15 cellular contexts compared by ENCODE assay signal in the genomic region with DNA sequence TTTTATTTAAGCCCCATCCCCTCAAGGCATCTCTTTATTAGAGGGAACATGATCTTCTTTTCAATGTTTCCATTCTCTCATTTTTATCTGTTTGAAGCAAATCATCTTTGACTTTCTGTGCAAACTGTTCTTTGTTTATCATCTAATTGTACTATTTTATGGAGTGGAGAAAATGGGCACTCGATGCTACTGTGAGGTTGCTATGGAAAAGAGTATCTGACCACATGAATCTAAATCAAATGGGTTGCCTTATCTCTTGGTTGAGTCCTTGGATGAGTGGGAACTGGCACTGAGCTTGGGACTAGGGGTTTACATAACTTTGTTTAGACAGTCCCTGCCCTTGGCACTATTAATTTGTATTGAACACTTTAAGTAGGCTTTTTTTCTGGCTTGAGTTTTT. TPM values are rescaled to one million over a fixed set of nuclear protein-coding genes. Genes with fewer than 3 reads are reported as not detected.
DNase-seq lines count a peak whose midpoint lies in the region; ATAC-seq and TF ChIP-seq lines count a peak whose summit lies in the region.
"Had no signal": no experiment of that assay in that cellular context is flagged by ENCODE, and none has a peak within 500 bp of the region (broad histone marks: within the 10 kb centered on the region; RNA-seq: fewer than 3 reads in every experiment).

No MANE protein-coding gene starts in this region.

- H3K9me3 Mint-ChIP-seq in osteocyte (ENCODE audit: unreplicated experiment): no peaks in the 10 kb centered on the region
- H3K9me3 Mint-ChIP-seq: HFFc6 had no signal

- no peaks in the 10 kb centered on the region for H3K27me3 Mint-ChIP-seq in osteocyte (ENCODE audit: unreplicated experiment)

- H3K4me3 ChIP-seq in HEK293 (ENCODE audit: low read depth, low read length) (no peak overlapping the region), adrenal gland (no peak overlapping the region), MG63 (no peak overlapping the region)

- H3K9me3 ChIP-seq in HEK293 (ENCODE audit: control insufficient read depth, insufficient read depth, low read depth, low read length) (no peaks in the 10 kb centered on the region), adrenal gland (replicated peaks in 1 of 3) (no peaks in the 10 kb centered on the region), MG63 (no peaks in the 10 kb centered on the region)

- DNase-seq in NCI-H69 (lab: John Stamatoyannopoulos, UW): peak; percentile 63
- peak; percentile 37 to 77 (median 61) for DNase-seq in adrenal gland
- no peak for DNase-seq in osteocyte (ENCODE audit: extremely low spot score, unreplicated experiment)
- no peak for DNase-seq in MG63
- no peak for DNase-seq in head of caudate nucleus
- DNase-seq: AML-193; HFFc6; KBM-7; NCI-H2029; NCI-H510A treated with DMSO at 0.1 percent for 48 hours; NK-92 treated with Interleukin-12 subunit alpha and Interleukin-12 subunit beta, amount 100 ng/mL, for 24 hours; Right ventricle myocardium superior had no signal

- POLR2A ChIA-PET in HEK293 (lab: Yijun Ruan, JAX): interaction anchor here (0.7 to 0.8 kb wide), 2 partner anchors 27 to 1492 kb away, joined by 3 read pairs; no protein-coding TSS in a partner anchor

- H3K4me1 ChIP-seq in HEK293 (ENCODE audit: control insufficient read depth, insufficient read depth, low read length): no peaks in the 10 kb centered on the region; the same call in 1 of the 2 replicates
- peaks cover 7 to 12% of the 10 kb centered on the region in 2 donors for H3K4me1 ChIP-seq in adrenal gland (replicated peaks in 1 of 2)

- 31 to 43% (median 38%) methylated on average over 1 of the region's 1 CpG for WGBS in adrenal gland, 4 donors

- H3K27ac Mint-ChIP-seq in osteocyte (ENCODE audit: unreplicated experiment): peak overlapping the region; percentile 25
- H3K27ac Mint-ChIP-seq: HFFc6 had no signal

- TF ChIP-seq POLR2A in adrenal gland (IDR thresholded peaks at IDR 0.05): no peak

- H3K4me3 Mint-ChIP-seq in osteocyte (ENCODE audit: unreplicated experiment): no peak overlapping the region
- H3K4me3 Mint-ChIP-seq: HFFc6 had no signal

- no peak for TF ChIP-seq CTCF in HEK293 (tag by site-specific recombination; IDR thresholded peaks at IDR 0.05)
- no peak for TF ChIP-seq CTCF in adrenal gland (IDR thresholded peaks at IDR 0.05)
- no peak for TF ChIP-seq CTCF in osteocyte (IDR thresholded peaks at IDR 0.05)

- ATAC-seq in GM21723 (IDR thresholded peaks at IDR 0.05; ENCODE audit: unreplicated experiment): no peak

- H3K27me3 ChIP-seq in adrenal gland (no peaks in the 10 kb centered on the region), MG63 (no peaks in the 10 kb centered on the region)

- peaks cover 34% of the 10 kb centered on the region for H3K36me3 Mint-ChIP-seq in osteocyte (ENCODE audit: unreplicated experiment)

- CTCF ChIA-PET in HEK293 (lab: Yijun Ruan, JAX): interaction anchor here (0.7 kb wide), 2 partner anchors 47 to 107 kb away, joined by 4 to 5 read pairs; no protein-coding TSS in a partner anchor

- peaks cover 8% of the 10 kb centered on the region for H3K4me1 Mint-ChIP-seq in osteocyte (ENCODE audit: unreplicated experiment)

- no peak overlapping the region for H3K27ac ChIP-seq in HEK293 (ENCODE audit: extremely low read depth, low read depth, low read length)
- H3K27ac ChIP-seq in adrenal gland: peak overlapping the region in 2 of 5 donors; percentile 30 to 38
- H3K27ac ChIP-seq: C4-2B had no signal

- peaks cover 30 to 36% of the 10 kb centered on the region in 2 experiments for H3K36me3 ChIP-seq in HEK293 (ENCODE audit: control insufficient read depth in 2 of 2, insufficient read depth in 1 of 2, low read length in 2 of 2)
- H3K36me3 ChIP-seq in adrenal gland (replicated peaks in 1 of 2): no peaks in the 10 kb centered on the region
- peaks cover 11% of the 10 kb centered on the region for H3K36me3 ChIP-seq in MG63

- intact Hi-C loops in adrenal gland (cut with DNase I): no loop called here
- intact Hi-C loops in head of caudate nucleus (cut with DNase I): no loop called here

TF ChIP-seq in HEK293, 187 proteins besides CTCF, POLR2A, EP300 and RAD21 (continues in another document):
- no peak for TF ChIP-seq ZNF214 (tag by site-specific recombination; IDR thresholded peaks at IDR 0.05; ENCODE audit: borderline replicate concordance)
- TF ChIP-seq, protein P1, sequence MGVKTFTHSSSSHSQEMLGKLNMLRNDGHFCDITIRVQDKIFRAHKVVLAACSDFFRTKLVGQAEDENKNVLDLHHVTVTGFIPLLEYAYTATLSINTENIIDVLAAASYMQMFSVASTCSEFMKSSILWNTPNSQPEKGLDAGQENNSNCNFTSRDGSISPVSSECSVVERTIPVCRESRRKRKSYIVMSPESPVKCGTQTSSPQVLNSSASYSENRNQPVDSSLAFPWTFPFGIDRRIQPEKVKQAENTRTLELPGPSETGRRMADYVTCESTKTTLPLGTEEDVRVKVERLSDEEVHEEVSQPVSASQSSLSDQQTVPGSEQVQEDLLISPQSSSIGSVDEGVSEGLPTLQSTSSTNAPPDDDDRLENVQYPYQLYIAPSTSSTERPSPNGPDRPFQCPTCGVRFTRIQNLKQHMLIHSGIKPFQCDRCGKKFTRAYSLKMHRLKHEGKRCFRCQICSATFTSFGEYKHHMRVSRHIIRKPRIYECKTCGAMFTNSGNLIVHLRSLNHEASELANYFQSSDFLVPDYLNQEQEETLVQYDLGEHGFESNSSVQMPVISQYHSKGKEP (tag by site-specific recombination; IDR thresholded peaks at IDR 0.05): no peak
- TF ChIP-seq ZXDB (tag by site-specific recombination; IDR thresholded peaks at IDR 0.05): peak; percentile 62
- TF ChIP-seq ZNF48 (tag by site-specific recombination; IDR thresholded peaks at IDR 0.05): no peak
- no peak for TF ChIP-seq ZNF132 (tag by site-specific recombination; IDR thresholded peaks at IDR 0.05; ENCODE audit: borderline replicate concordance)
- TF ChIP-seq, protein P2, sequence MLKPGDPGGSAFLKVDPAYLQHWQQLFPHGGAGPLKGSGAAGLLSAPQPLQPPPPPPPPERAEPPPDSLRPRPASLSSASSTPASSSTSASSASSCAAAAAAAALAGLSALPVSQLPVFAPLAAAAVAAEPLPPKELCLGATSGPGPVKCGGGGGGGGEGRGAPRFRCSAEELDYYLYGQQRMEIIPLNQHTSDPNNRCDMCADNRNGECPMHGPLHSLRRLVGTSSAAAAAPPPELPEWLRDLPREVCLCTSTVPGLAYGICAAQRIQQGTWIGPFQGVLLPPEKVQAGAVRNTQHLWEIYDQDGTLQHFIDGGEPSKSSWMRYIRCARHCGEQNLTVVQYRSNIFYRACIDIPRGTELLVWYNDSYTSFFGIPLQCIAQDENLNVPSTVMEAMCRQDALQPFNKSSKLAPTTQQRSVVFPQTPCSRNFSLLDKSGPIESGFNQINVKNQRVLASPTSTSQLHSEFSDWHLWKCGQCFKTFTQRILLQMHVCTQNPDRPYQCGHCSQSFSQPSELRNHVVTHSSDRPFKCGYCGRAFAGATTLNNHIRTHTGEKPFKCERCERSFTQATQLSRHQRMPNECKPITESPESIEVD (tag by site-specific recombination; IDR thresholded peaks at IDR 0.05): peak; percentile 80
- TF ChIP-seq ZNF184 (tag by site-specific recombination; IDR thresholded peaks at IDR 0.05): no peak
- no peak for TF ChIP-seq BCL11B (tag by site-specific recombination; IDR thresholded peaks at IDR 0.05; ENCODE audit: low read depth)
- no peak for TF ChIP-seq HOXD13 (CRISPR knock-in tag; IDR thresholded peaks at IDR 0.05; ENCODE audit: borderline replicate concordance)
- TF ChIP-seq, protein P3, sequence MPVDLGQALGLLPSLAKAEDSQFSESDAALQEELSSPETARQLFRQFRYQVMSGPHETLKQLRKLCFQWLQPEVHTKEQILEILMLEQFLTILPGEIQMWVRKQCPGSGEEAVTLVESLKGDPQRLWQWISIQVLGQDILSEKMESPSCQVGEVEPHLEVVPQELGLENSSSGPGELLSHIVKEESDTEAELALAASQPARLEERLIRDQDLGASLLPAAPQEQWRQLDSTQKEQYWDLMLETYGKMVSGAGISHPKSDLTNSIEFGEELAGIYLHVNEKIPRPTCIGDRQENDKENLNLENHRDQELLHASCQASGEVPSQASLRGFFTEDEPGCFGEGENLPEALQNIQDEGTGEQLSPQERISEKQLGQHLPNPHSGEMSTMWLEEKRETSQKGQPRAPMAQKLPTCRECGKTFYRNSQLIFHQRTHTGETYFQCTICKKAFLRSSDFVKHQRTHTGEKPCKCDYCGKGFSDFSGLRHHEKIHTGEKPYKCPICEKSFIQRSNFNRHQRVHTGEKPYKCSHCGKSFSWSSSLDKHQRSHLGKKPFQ (tag by site-specific recombination; IDR thresholded peaks at IDR 0.05): peak; percentile 95
- TF ChIP-seq, protein P4, sequence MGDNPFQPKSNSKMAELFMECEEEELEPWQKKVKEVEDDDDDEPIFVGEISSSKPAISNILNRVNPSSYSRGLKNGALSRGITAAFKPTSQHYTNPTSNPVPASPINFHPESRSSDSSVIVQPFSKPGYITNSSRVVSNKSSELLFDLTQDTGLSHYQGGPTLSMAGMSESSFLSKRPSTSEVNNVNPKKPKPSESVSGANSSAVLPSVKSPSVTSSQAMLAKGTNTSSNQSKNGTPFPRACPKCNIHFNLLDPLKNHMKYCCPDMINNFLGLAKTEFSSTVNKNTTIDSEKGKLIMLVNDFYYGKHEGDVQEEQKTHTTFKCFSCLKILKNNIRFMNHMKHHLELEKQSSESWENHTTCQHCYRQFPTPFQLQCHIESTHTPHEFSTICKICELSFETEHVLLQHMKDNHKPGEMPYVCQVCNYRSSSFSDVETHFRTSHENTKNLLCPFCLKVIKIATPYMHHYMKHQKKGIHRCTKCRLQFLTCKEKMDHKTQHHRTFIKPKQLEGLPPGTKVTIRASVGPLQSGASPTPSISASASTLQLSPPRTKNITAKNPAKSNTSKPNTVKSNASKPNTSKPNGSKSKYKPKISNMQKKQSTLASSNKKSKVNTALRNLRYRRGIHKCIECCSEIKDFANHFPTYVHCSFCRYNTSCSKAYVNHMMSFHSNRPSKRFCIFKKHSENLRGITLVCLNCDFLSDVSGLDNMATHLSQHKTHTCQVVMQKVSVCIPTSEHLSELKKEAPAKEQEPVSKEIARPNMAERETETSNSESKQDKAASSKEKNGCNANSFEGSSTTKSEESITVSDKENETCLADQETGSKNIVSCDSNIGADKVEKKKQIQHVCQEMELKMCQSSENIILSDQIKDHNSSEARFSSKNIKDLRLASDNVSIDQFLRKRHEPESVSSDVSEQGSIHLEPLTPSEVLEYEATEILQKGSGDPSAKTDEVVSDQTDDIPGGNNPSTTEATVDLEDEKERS (tag by site-specific recombination; IDR thresholded peaks at IDR 0.05): no peak

RNA-seq across cellular contexts. Expression of gene OCRL, which starts 9.1 kb away (rescaled TPM):
- total RNA-seq in adrenal gland (10 to 100 TPM; 28.7 to 48.6 (median 34.3) TPM), osteocyte (49.8 and 52.8 TPM in 2 replicates)
- polyA plus RNA-seq in adrenal gland: 10 to 100 TPM; 24.2 to 48.4 (median 36.7) TPM
- total RNA-seq in MG63 (2014; rRNA removed; shearing (Covaris generic); ENCODE audit: low replicate concordance): 26.6 and 27.6 TPM in 2 replicates

RNA-seq across cellular contexts. Expression of gene SMARCA1, which starts 25.8 kb away (rescaled TPM):
- total RNA-seq in adrenal gland (100 to 1,000 TPM in 5 of 8 donors, 10 to 100 TPM in 3; 85.2 to 160 (median 110) TPM), osteocyte (118 and 121 TPM in 2 replicates)
- 100 to 1,000 TPM in 1 of 3 donors, 10 to 100 TPM in 2; 31.0 to 117 (median 37.0) TPM for polyA plus RNA-seq in adrenal gland
- total RNA-seq in MG63 (2014; rRNA removed; shearing (Covaris generic); ENCODE audit: low replicate concordance): 10.7 and 11.6 TPM in 2 replicates

Comparison
In these comparisons a context has a peak if more than half of its experiments do, and no peak if none do; other contexts are left out.
1. DNase-seq: peak in NCI-H69 (single experiment) and adrenal gland (7 of 7); none in osteocyte (single experiment), MG63 (single experiment) and head of caudate nucleus (0 of 42).